ENCODE assay signal across 1 cellular context in genomic region chr17:1188812-1189211, GRCh38.
TF ChIP-seq lines count a peak whose summit lies in the region.

No MANE protein-coding gene starts in this region.

TF ChIP-seq in HepG2, 621 proteins besides CTCF, POLR2A, EP300 and RAD21:
- TF ChIP-seq ZBTB38 (CRISPR knock-in tag; IDR thresholded peaks at IDR 0.05), result no peak
